Comparison of ENCODE assay signal across 18 cellular contexts in genomic region chr17:82794781-82795505, GRCh38. TPM values are rescaled to one million over a fixed set of nuclear protein-coding genes. Genes with fewer than 3 reads are reported as not detected.
DNase-seq lines count a peak whose midpoint lies in the region; ATAC-seq and TF ChIP-seq lines count a peak whose summit lies in the region.
"Had no signal": no experiment of that assay in that cellular context is flagged by ENCODE, and none has a peak within 500 bp of the region (broad histone marks: within the 10 kb centered on the region; RNA-seq: fewer than 3 reads in every experiment).

No MANE protein-coding gene starts in this region.

- no peak overlapping the region for H2AFZ ChIP-seq in smooth muscle cell (ENCODE audit: low read depth)

- TF ChIP-seq EP300 in upper lobe of left lung (IDR thresholded peaks at IDR 0.05) = no peak

- no peak overlapping the region for H3K27ac Mint-ChIP-seq in CD8-positive, alpha-beta T cell
- H3K27ac Mint-ChIP-seq: activated CD4-positive, alpha-beta memory T cell treated with anti-CD3 and anti-CD28 coated beads for 36 hours; immature natural killer cell had no signal

- no peaks in the 10 kb centered on the region for H3K27me3 Mint-ChIP-seq in CD8-positive, alpha-beta T cell (ENCODE audit: low read depth)
- H3K27me3 Mint-ChIP-seq: activated CD4-positive, alpha-beta memory T cell treated with anti-CD3 and anti-CD28 coated beads for 36 hours; naive B cell had no signal

- CTCF ChIA-PET in RWPE1 (lab: Yijun Ruan, JAX) = interaction anchor here (0.5 kb wide), 1 partner anchor 18 kb away, joined by 4 read pairs; no protein-coding TSS in a partner anchor
- CTCF ChIA-PET in CD8-positive, alpha-beta T cell (lab: Charles Lee) = interaction anchor here (3.2 kb wide), 1 partner anchor 13 kb away, joined by 12 read pairs; no protein-coding TSS in a partner anchor

- H3K4me3 Mint-ChIP-seq in CD8-positive, alpha-beta T cell = no peak overlapping the region
- H3K4me3 Mint-ChIP-seq: activated CD4-positive, alpha-beta memory T cell treated with anti-CD3 and anti-CD28 coated beads for 36 hours; immature natural killer cell; naive B cell had no signal

- H3K79me2 ChIP-seq in smooth muscle cell (ENCODE audit: low read depth) = peaks cover 9% of the 10 kb centered on the region

- ATAC-seq in upper lobe of left lung (ENCODE audit: low FRiP score in 2 of 2) = no peak
- no peak for ATAC-seq in CD8-positive, alpha-beta T cell
- ATAC-seq: foreskin keratinocyte, K562 had no signal

- H3K27me3 ChIP-seq in esophagus squamous epithelium (no peaks in the 10 kb centered on the region), muscle layer of colon (ENCODE audit: control insufficient read depth in 1 of 2, insufficient read depth in 2 of 2, low read length in 2 of 2) (no peaks in the 10 kb centered on the region), smooth muscle cell (ENCODE audit: low read depth) (no peaks in the 10 kb centered on the region), upper lobe of left lung (no peaks in the 10 kb centered on the region)
- no peaks in the 10 kb centered on the region for H3K27me3 ChIP-seq in CD8-positive, alpha-beta T cell (ENCODE audit: insufficient read depth, low read length)
- H3K27me3 ChIP-seq: foreskin keratinocyte, right lobe of liver had no signal

- no peaks in the 10 kb centered on the region for H3K9me3 ChIP-seq in esophagus squamous epithelium
- no peaks in the 10 kb centered on the region for H3K9me3 ChIP-seq in muscle layer of colon (ENCODE audit: low read length)
- H3K9me3 ChIP-seq in smooth muscle cell (replicated peaks; ENCODE audit: low read depth) = no peaks in the 10 kb centered on the region
- H3K9me3 ChIP-seq in upper lobe of left lung = no peaks in the 10 kb centered on the region
- H3K9me3 ChIP-seq in CD8-positive, alpha-beta T cell (ENCODE audit: low read length) = no peaks in the 10 kb centered on the region
- H3K9me3 ChIP-seq: right lobe of liver had no signal

- H3K27ac ChIP-seq in RWPE1 = peak overlapping the region; percentile 3; the same call in 1 of the 2 replicates
- H3K27ac ChIP-seq in esophagus squamous epithelium = peak overlapping the region; percentile 77 to 89 (median 82)
- peak overlapping the region; percentile 56 for H3K27ac ChIP-seq in muscle layer of colon (ENCODE audit: low read depth, low read length)
- peak overlapping the region; percentile 46 for H3K27ac ChIP-seq in smooth muscle cell (ENCODE audit: low read depth)
- H3K27ac ChIP-seq in upper lobe of left lung = no peak overlapping the region
- no peak overlapping the region for H3K27ac ChIP-seq in CD8-positive, alpha-beta T cell (ENCODE audit: low read depth, low read length)
- H3K27ac ChIP-seq: foreskin keratinocyte, right lobe of liver had no signal

- WGBS in esophagus squamous epithelium, 2 donors = 63 to 90% methylated on average over 2 to 19 of the region's 20 CpGs
- WGBS in smooth muscle cell (ENCODE audit: low lambda C conversion rate) = 71% methylated on average over 20 of the region's 20 CpGs
- 80 to 89% methylated on average over 20 of the region's 20 CpGs for WGBS in upper lobe of left lung, 2 donors

- no peaks in the 10 kb centered on the region for H3F3A ChIP-seq in smooth muscle cell (ENCODE audit: low read depth)

- H3K4me1 ChIP-seq in esophagus squamous epithelium (peaks cover 18 to 60% (median 27%) of the 10 kb centered on the region in 3 donors), muscle layer of colon (ENCODE audit: insufficient read depth, low read length) (peaks cover 26% of the 10 kb centered on the region), smooth muscle cell (ENCODE audit: low read depth) (no peaks in the 10 kb centered on the region), upper lobe of left lung (peaks cover 0 to 9% (median 7%) of the 10 kb centered on the region in 4 donors)
- H3K4me1 ChIP-seq in CD8-positive, alpha-beta T cell (ENCODE audit: insufficient read depth, low read length) = no peaks in the 10 kb centered on the region
- H3K4me1 ChIP-seq: foreskin keratinocyte, right lobe of liver had no signal

- intact Hi-C loops in esophagus squamous epithelium (cut with DNase I) = loop anchor here (5.0 kb wide), 1 partner anchor 42 kb away; no protein-coding TSS in a partner anchor
- intact Hi-C loops in CD8-positive, alpha-beta T cell (cut with DNase I, micrococcal nuclease) = loop anchor here in 1 of 2 experiments (10.0 kb wide), 1 partner anchor 50 kb away; the partner anchor contains the start of gene ZNF750

- H3K4me3 ChIP-seq in esophagus squamous epithelium = no peak overlapping the region
- no peak overlapping the region for H3K4me3 ChIP-seq in muscle layer of colon (ENCODE audit: low read depth in 1 of 2, low read length in 2 of 2)
- no peak overlapping the region for H3K4me3 ChIP-seq in smooth muscle cell
- no peak overlapping the region for H3K4me3 ChIP-seq in upper lobe of left lung
- H3K4me3 ChIP-seq in CD8-positive, alpha-beta T cell (ENCODE audit: low read depth, low read length) = no peak overlapping the region
- H3K4me3 ChIP-seq: K562, right lobe of liver had no signal

- H3K9ac ChIP-seq in muscle layer of colon (ENCODE audit: low read length) (no peak overlapping the region), smooth muscle cell (ENCODE audit: low read depth) (no peak overlapping the region)

- no peak for TF ChIP-seq POLR2A in esophagus squamous epithelium (IDR thresholded peaks at IDR 0.05)
- no peak for TF ChIP-seq POLR2A in upper lobe of left lung (IDR thresholded peaks at IDR 0.05)

- H3K4me2 ChIP-seq in smooth muscle cell = peak overlapping the region; percentile 26

- no peaks in the 10 kb centered on the region for H4K20me1 ChIP-seq in smooth muscle cell (ENCODE audit: low read depth)

- no peaks in the 10 kb centered on the region for H3K9me3 Mint-ChIP-seq in CD8-positive, alpha-beta T cell
- H3K9me3 Mint-ChIP-seq: activated CD4-positive, alpha-beta memory T cell treated with anti-CD3 and anti-CD28 coated beads for 36 hours; immature natural killer cell; naive B cell had no signal

- DNase-seq in RWPE1 (ENCODE audit: low spot score) = no peak
- no peak for DNase-seq in esophagus squamous epithelium (lab: John Stamatoyannopoulos, UW)
- no peak for DNase-seq in smooth muscle cell (lab: John Stamatoyannopoulos, UW; ENCODE audit: unreplicated experiment)
- DNase-seq in midbrain (lab: John Stamatoyannopoulos, UW) = no peak
- DNase-seq in NCI-H524 treated with DMSO at 0.1 percent for 48 hours (lab: John Stamatoyannopoulos, UW) = no peak
- no peak for DNase-seq in upper lobe of left lung
- no peak for DNase-seq in CD8-positive, alpha-beta T cell
- DNase-seq: activated CD4-positive, alpha-beta memory T cell treated with anti-CD3 and anti-CD28 coated beads for 36 hours; amniotic stem cell; cortex of kidney; foreskin keratinocyte; immature natural killer cell; naive B cell; right lobe of liver had no signal

- TF ChIP-seq CTCF in RWPE1 (conservative IDR thresholded peaks at IDR 0.05; ENCODE audit: low read depth) (no peak), esophagus squamous epithelium (IDR thresholded peaks at IDR 0.05) (no peak), smooth muscle cell (IDR thresholded peaks at IDR 0.05; ENCODE audit: borderline replicate concordance, insufficient read depth, poor library complexity, severe bottlenecking) (no peak), upper lobe of left lung (IDR thresholded peaks at IDR 0.05) (no peak)
- TF ChIP-seq CTCF in CD8-positive, alpha-beta T cell (IDR thresholded peaks at IDR 0.05) = no peak

- H3K36me3 ChIP-seq in esophagus squamous epithelium = peaks cover 0 to 40% (median 5%) of the 10 kb centered on the region in 3 donors
- H3K36me3 ChIP-seq in muscle layer of colon (ENCODE audit: insufficient read depth, low read length) = peaks cover 5% of the 10 kb centered on the region
- no peaks in the 10 kb centered on the region for H3K36me3 ChIP-seq in smooth muscle cell (ENCODE audit: low read depth)
- peaks cover 0 to 15% (median 4%) of the 10 kb centered on the region in 4 donors for H3K36me3 ChIP-seq in upper lobe of left lung
- H3K36me3 ChIP-seq in CD8-positive, alpha-beta T cell (ENCODE audit: insufficient read depth, low read length) = no peaks in the 10 kb centered on the region

- H3K36me3 Mint-ChIP-seq in CD8-positive, alpha-beta T cell = peaks cover 46% of the 10 kb centered on the region
- H3K36me3 Mint-ChIP-seq: naive B cell had no signal

- peaks cover 1% of the 10 kb centered on the region for H3K4me1 Mint-ChIP-seq in CD8-positive, alpha-beta T cell (ENCODE audit: low read depth)
- H3K4me1 Mint-ChIP-seq: immature natural killer cell had no signal

- POLR2A ChIA-PET in RWPE1 (lab: Yijun Ruan, JAX; ENCODE audit: low non-redundant PET) = no interaction called here
- POLR2A ChIA-PET in CD8-positive, alpha-beta T cell (lab: Charles Lee) = no interaction called here

RNA-seq across cellular contexts. Expression of gene TBCD, which starts 43.1 kb away (rescaled TPM):
- total RNA-seq in esophagus squamous epithelium (10 to 100 TPM; 38.8 to 58.3 (median 55.0) TPM), smooth muscle cell (29.1 and 31.5 TPM in 2 replicates), upper lobe of left lung (100 to 1,000 TPM in 3 of 6 donors, 10 to 100 TPM in 3; 71.3 to 262 (median 104) TPM)
- 38.8 and 45.3 TPM in 2 replicates for polyA plus RNA-seq in smooth muscle cell
- total RNA-seq in CD8-positive, alpha-beta T cell = 10 to 100 TPM; 78.3 to 91.2 TPM

RNA-seq across cellular contexts. Expression of gene ZNF750, which starts 44.9 kb away (rescaled TPM):
- 100 to 1,000 TPM in 2 of 4 donors, 10 to 100 TPM in 2; 55.4 to 253 (median 96.8) TPM for total RNA-seq in esophagus squamous epithelium
- 4.5 and 7.1 TPM in 2 replicates for total RNA-seq in smooth muscle cell
- polyA plus RNA-seq in smooth muscle cell = 0.93 and 3.2 TPM in 2 replicates
- total RNA-seq in upper lobe of left lung = 10 to 100 TPM in 2 of 6 donors, 1 to 10 TPM in 4; 2.9 to 14.4 (median 6.9) TPM
- total RNA-seq in CD8-positive, alpha-beta T cell = not detected
- total RNA-seq: activated CD4-positive, alpha-beta memory T cell treated with anti-CD3 and anti-CD28 coated beads for 36 hours; H4; K562; right lobe of liver; subcutaneous adipose tissue had no signal
- polyA plus RNA-seq: K562 had no signal

RNA-seq across cellular contexts. Expression of gene FN3K, which starts 59.5 kb away (rescaled TPM):
- 10 to 100 TPM in 1 of 4 donors, 1 to 10 TPM in 1, under 1 TPM in 1, not detected in 1; 0.44 to 10.2 (median 2.3) TPM for total RNA-seq in esophagus squamous epithelium
- total RNA-seq in smooth muscle cell = 0.94 and 1.3 TPM in 2 replicates
- polyA plus RNA-seq in smooth muscle cell = 1.2 and 2.5 TPM in 2 replicates
- total RNA-seq in upper lobe of left lung = 10 to 100 TPM; 10.8 to 63.9 (median 30.7) TPM
- 1 to 10 TPM; 3.1 to 3.4 TPM for total RNA-seq in CD8-positive, alpha-beta T cell
- total RNA-seq: H4 had no signal

Comparison
In these comparisons a context has a peak if more than half of its experiments do, and no peak if none do; other contexts are left out.
1. H3K27ac ChIP-seq: peak in RWPE1 (single experiment), esophagus squamous epithelium (4 of 4), muscle layer of colon (single experiment) and smooth muscle cell (single experiment); none in upper lobe of left lung (0 of 4) and CD8-positive, alpha-beta T cell (single experiment).